11 cellular contexts compared by ENCODE assay signal in genomic region chr12:94705656-94706055, GRCh38.
"Had no signal": no experiment of that assay in that cellular context is flagged by ENCODE, and none has a peak within 500 bp of the region (broad histone marks: within the 10 kb centered on the region; RNA-seq: fewer than 3 reads in every experiment).

No MANE protein-coding gene starts in this region.

- H3K4me3 Mint-ChIP-seq: central memory CD8-positive, alpha-beta T cell; effector memory CD8-positive, alpha-beta T cell had no signal

- H3K36me3 ChIP-seq: adrenal gland, left lung, transverse colon had no signal

- H3K9me3 Mint-ChIP-seq: brain; central memory CD8-positive, alpha-beta T cell; effector memory CD8-positive, alpha-beta T cell had no signal

- H3K4me3 ChIP-seq: adrenal gland, left lung, transverse colon had no signal

- H3K27me3 ChIP-seq: adrenal gland, left lung, transverse colon had no signal

- H3K36me3 Mint-ChIP-seq: brain had no signal

- H3K9me3 ChIP-seq: adrenal gland, left lung, transverse colon had no signal

- ATAC-seq: right cardiac atrium had no signal

- H3K27ac ChIP-seq: left lung had no signal

- H3K27me3 Mint-ChIP-seq: central memory CD8-positive, alpha-beta T cell had no signal

- DNase-seq: activated naive CD4-positive, alpha-beta T cell treated with anti-CD3 and anti-CD28 coated beads, Interleukin-2, amount 50 U/mL, for 16 hours; activated T-cell treated with anti-CD3 and anti-CD28 coated beads, Interleukin-2, amount 50 U/mL, for 1 hour; adrenal gland; effector memory CD8-positive, alpha-beta T cell; left lung; right cardiac atrium; small intestine; T-helper 2 cell; transverse colon had no signal
